9 cellular contexts compared by ENCODE assay signal in genomic region chr2:48343571-48344440, GRCh38. TPM values are rescaled to one million over a fixed set of nuclear protein-coding genes. Genes with fewer than 3 reads are reported as not detected.
A peak's percentile ranks its signal among the peaks of the same experiment; 100 is the strongest.
DNase-seq lines count a peak whose midpoint lies in the region; ATAC-seq, FAIRE-seq and TF ChIP-seq lines count a peak whose summit lies in the region.
"Had no signal": no experiment of that assay in that cellular context is flagged by ENCODE, and none has a peak within 500 bp of the region (broad histone marks: within the 10 kb centered on the region; RNA-seq: fewer than 3 reads in every experiment).

No MANE protein-coding gene starts in this region.

- no peak for DNase-seq in D721Med (ENCODE audit: insufficient read length, low spot score)
- no peak for DNase-seq in caudate nucleus (lab: John Stamatoyannopoulos, UW)
- peak; percentile 18 for DNase-seq in myocyte (ENCODE audit: low read depth)
- no peak for DNase-seq in NAMALWA (ENCODE audit: low spot score)
- no peak for DNase-seq in NCI-H82 (lab: John Stamatoyannopoulos, UW)
- no peak for DNase-seq in NCI-H1694 treated with DMSO at 0.1 percent for 48 hours (lab: John Stamatoyannopoulos, UW)

- no peaks in the 10 kb centered on the region for H3K9me2 ChIP-seq in Loucy (replicated peaks; ENCODE audit: low read depth, low read length)

- H3K27ac ChIP-seq in caudate nucleus (ENCODE audit: low read depth, low read length), result peak overlapping the region; percentile 46
- H3K27ac ChIP-seq: SK-N-MC had no signal

- peaks cover 27% of the 10 kb centered on the region for H3K36me3 ChIP-seq in Loucy (ENCODE audit: insufficient read depth, low read length)

- H3K4me2 ChIP-seq in Loucy (ENCODE audit: low read depth, low read length, poor library complexity, severe bottlenecking), result peak overlapping the region; percentile 69

- peaks cover 19% of the 10 kb centered on the region; the same call in 1 of the 2 replicates for H3K9me3 ChIP-seq in Loucy (ENCODE audit: insufficient read depth, low read depth, low read length)

- FAIRE-seq in D721Med (lab: Jason Lieb, UNC), result peak; percentile 74

- H3K9ac ChIP-seq in Loucy (ENCODE audit: low read depth, low read length, poor library complexity, severe bottlenecking), result no peak overlapping the region

- H3K4me1 ChIP-seq in Loucy (ENCODE audit: insufficient read depth, low read length, poor library complexity, severe bottlenecking), result peaks cover 28% of the 10 kb centered on the region

- peaks cover 37% of the 10 kb centered on the region for H4K20me1 ChIP-seq in Loucy (ENCODE audit: insufficient read depth, low read length, poor library complexity, severe bottlenecking)

- H3K79me2 ChIP-seq in Loucy (ENCODE audit: insufficient read depth, low read length), result peaks cover 95% of the 10 kb centered on the region

- TF ChIP-seq CTCF in D721Med (IDR thresholded peaks at IDR 0.05; ENCODE audit: insufficient read depth, missing control alignments) (no peak), Loucy (conservative IDR thresholded peaks at IDR 0.05; ENCODE audit: low read length) (no peak)

- peak overlapping the region; percentile 64 for H3K4me3 ChIP-seq in Loucy (ENCODE audit: low read length, poor library complexity, severe bottlenecking)
- H3K4me3 ChIP-seq: SK-N-MC had no signal

- no peaks in the 10 kb centered on the region for H3F3A ChIP-seq in Loucy (ENCODE audit: low read depth)

- H2AFZ ChIP-seq in Loucy (ENCODE audit: low read length), result no peak overlapping the region

- peak; percentile 59 for ATAC-seq in GM21576 (IDR thresholded peaks at IDR 0.05; ENCODE audit: unreplicated experiment)

- H3K27me3 ChIP-seq in Loucy (ENCODE audit: insufficient read depth, low read length, poor library complexity, severe bottlenecking), result no peaks in the 10 kb centered on the region

RNA-seq across cellular contexts. Expression of gene FOXN2, which starts 29.3 kb away (rescaled TPM):
- total RNA-seq in myocyte, result 50.6 and 56.3 TPM in 2 replicates
- 6.0 TPM for polyA plus RNA-seq in myocyte (2012)
